ENCODE assay signal across 2 cellular contexts in the genomic region with DNA sequence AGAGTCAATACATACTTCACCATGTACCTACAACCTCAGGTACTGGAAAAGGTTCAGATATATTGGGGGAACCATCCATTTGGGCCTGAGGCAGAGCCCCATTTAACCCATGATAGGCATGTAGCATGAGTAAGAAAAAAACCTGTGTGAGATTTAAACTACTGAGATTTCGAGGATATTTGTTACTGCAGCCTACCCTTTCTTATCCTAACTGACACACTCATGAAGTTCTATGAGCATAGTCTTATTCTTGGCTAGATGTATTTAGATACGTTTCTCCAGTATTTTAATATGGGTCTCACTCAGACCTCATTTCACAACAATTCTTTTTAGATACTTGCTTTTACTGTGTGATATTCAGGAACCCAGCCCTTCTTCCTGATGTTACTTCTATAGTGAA.
TF ChIP-seq lines count a peak whose summit lies in the region.

No MANE protein-coding gene starts in this region.

TF ChIP-seq in HepG2, 621 proteins besides CTCF, POLR2A, EP300 and RAD21:
- TF ChIP-seq, protein P1, sequence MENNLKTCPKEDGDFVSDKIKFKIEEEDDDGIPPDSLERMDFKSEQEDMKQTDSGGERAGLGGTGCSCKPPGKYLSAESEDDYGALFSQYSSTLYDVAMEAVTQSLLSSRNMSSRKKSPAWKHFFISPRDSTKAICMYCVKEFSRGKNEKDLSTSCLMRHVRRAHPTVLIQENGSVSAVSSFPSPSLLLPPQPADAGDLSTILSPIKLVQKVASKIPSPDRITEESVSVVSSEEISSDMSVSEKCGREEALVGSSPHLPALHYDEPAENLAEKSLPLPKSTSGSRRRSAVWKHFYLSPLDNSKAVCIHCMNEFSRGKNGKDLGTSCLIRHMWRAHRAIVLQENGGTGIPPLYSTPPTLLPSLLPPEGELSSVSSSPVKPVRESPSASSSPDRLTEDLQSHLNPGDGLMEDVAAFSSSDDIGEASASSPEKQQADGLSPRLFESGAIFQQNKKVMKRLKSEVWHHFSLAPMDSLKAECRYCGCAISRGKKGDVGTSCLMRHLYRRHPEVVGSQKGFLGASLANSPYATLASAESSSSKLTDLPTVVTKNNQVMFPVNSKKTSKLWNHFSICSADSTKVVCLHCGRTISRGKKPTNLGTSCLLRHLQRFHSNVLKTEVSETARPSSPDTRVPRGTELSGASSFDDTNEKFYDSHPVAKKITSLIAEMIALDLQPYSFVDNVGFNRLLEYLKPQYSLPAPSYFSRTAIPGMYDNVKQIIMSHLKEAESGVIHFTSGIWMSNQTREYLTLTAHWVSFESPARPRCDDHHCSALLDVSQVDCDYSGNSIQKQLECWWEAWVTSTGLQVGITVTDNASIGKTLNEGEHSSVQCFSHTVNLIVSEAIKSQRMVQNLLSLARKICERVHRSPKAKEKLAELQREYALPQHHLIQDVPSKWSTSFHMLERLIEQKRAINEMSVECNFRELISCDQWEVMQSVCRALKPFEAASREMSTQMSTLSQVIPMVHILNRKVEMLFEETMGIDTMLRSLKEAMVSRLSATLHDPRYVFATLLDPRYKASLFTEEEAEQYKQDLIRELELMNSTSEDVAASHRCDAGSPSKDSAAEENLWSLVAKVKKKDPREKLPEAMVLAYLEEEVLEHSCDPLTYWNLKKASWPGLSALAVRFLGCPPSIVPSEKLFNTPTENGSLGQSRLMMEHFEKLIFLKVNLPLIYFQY (CRISPR knock-in tag; IDR thresholded peaks at IDR 0.05; ENCODE audit: borderline replicate concordance), result no peak
- TF ChIP-seq ZNF12 (CRISPR knock-in tag; IDR thresholded peaks at IDR 0.05) (peak; percentile 70; the same call in 1 of the 2 replicates), ZNF180 (CRISPR knock-in tag; IDR thresholded peaks at IDR 0.05; ENCODE audit: borderline replicate concordance, low read depth) (no peak), GFI1 (CRISPR knock-in tag; IDR thresholded peaks at IDR 0.05; ENCODE audit: borderline replicate concordance) (no peak), ZNF567 (CRISPR knock-in tag; IDR thresholded peaks at IDR 0.05; ENCODE audit: borderline replicate concordance) (no peak)
TF ChIP-seq in HepG2: peak in this region for 1.

TF ChIP-seq in K562, 482 proteins besides CTCF, POLR2A, EP300 and RAD21:
- TF ChIP-seq ZNF12 (CRISPR knock-in tag; IDR thresholded peaks at IDR 0.05), result peak; percentile 73; the same call in 1 of the 2 replicates
- TF ChIP-seq, protein P2, sequence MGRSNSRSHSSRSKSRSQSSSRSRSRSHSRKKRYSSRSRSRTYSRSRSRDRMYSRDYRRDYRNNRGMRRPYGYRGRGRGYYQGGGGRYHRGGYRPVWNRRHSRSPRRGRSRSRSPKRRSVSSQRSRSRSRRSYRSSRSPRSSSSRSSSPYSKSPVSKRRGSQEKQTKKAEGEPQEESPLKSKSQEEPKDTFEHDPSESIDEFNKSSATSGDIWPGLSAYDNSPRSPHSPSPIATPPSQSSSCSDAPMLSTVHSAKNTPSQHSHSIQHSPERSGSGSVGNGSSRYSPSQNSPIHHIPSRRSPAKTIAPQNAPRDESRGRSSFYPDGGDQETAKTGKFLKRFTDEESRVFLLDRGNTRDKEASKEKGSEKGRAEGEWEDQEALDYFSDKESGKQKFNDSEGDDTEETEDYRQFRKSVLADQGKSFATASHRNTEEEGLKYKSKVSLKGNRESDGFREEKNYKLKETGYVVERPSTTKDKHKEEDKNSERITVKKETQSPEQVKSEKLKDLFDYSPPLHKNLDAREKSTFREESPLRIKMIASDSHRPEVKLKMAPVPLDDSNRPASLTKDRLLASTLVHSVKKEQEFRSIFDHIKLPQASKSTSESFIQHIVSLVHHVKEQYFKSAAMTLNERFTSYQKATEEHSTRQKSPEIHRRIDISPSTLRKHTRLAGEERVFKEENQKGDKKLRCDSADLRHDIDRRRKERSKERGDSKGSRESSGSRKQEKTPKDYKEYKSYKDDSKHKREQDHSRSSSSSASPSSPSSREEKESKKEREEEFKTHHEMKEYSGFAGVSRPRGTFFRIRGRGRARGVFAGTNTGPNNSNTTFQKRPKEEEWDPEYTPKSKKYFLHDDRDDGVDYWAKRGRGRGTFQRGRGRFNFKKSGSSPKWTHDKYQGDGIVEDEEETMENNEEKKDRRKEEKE (IDR thresholded peaks at IDR 0.05; ENCODE audit: borderline replicate concordance in 1 of 2, control insufficient read depth in 1 of 2, low read depth in 2 of 2, low read length in 1 of 2), result no peak
TF ChIP-seq in K562: peak in this region for 1.
